28 cellular contexts compared by ENCODE assay signal in genomic region chr16:83602797-83603735, GRCh38.
"Had no signal": no experiment of that assay in that cellular context is flagged by ENCODE, and none has a peak within 500 bp of the region (broad histone marks: within the 10 kb centered on the region; RNA-seq: fewer than 3 reads in every experiment).

No MANE protein-coding gene starts in this region.

- H3K9me3 Mint-ChIP-seq: activated CD4-positive, alpha-beta T cell treated with anti-CD3 and anti-CD28 coated beads, Interleukin-2, amount 10 ng/mL, durations not matched to agents 24 days and 14 days; activated CD8-positive, alpha-beta T cell treated with anti-CD3 and anti-CD28 coated beads for 36 hours; activated naive CD4-positive, alpha-beta T cell treated with anti-CD3 and anti-CD28 coated beads for 36 hours; activated naive CD8-positive, alpha-beta T cell treated with anti-CD3 and anti-CD28 coated beads, Interleukin-2, amount 50 U/mL, for 24 hours; activated T-cell treated with anti-CD3 and anti-CD28 coated beads, Interleukin-2, amount 50 U/mL, for 4 hours; nephron progenitor cell had no signal

- H3K27me3 ChIP-seq: brain microvascular endothelial cell, gastroesophageal sphincter, heart right ventricle, right atrium auricular region, tibial artery had no signal

- H3K27ac ChIP-seq: brain microvascular endothelial cell, coronary artery, gastroesophageal sphincter, heart right ventricle, right atrium auricular region, tibial artery had no signal

- H3K27ac Mint-ChIP-seq: activated CD4-positive, alpha-beta T cell treated with anti-CD3 and anti-CD28 coated beads, Interleukin-2, amount 10 ng/mL, durations not matched to agents 24 days and 14 days; activated CD8-positive, alpha-beta T cell treated with anti-CD3 and anti-CD28 coated beads for 36 hours; activated naive CD4-positive, alpha-beta T cell treated with anti-CD3 and anti-CD28 coated beads for 36 hours; activated naive CD8-positive, alpha-beta T cell treated with anti-CD3 and anti-CD28 coated beads, Interleukin-2, amount 50 U/mL, for 24 hours; nephron progenitor cell; progenitor cell of endocrine pancreas had no signal

- DNase-seq: activated CD4-positive, alpha-beta T cell treated with anti-CD3 and anti-CD28 coated beads, Interleukin-2, amount 10 ng/mL, durations not matched to agents 24 days and 14 days; activated CD4-positive, CD25-positive, alpha-beta regulatory T cell; activated CD8-positive, alpha-beta memory T cell treated with anti-CD3 and anti-CD28 coated beads, Interleukin-2, amount 50 U/mL, for 4 hours; activated CD8-positive, alpha-beta T cell treated with anti-CD3 and anti-CD28 coated beads for 36 hours; activated naive CD4-positive, alpha-beta T cell treated with anti-CD3 and anti-CD28 coated beads for 36 hours; activated naive CD8-positive, alpha-beta T cell treated with anti-CD3 and anti-CD28 coated beads, Interleukin-2, amount 50 U/mL, for 24 hours; activated T-cell treated with anti-CD3 and anti-CD28 coated beads, Interleukin-2, amount 50 U/mL, for 4 hours; aorta; brain microvascular endothelial cell; central memory CD4-positive, alpha-beta T cell; heart right ventricle; kidney; midbrain; nephron progenitor cell; occipital lobe; stimulated activated CD4-positive, alpha-beta T cell treated with anti-CD3 and anti-CD28 coated beads, Interleukin-2, amount 100 ng/mL, for 24 hours; stimulated activated naive CD8-positive, alpha-beta T cell treated with anti-CD3 and anti-CD28 coated beads, Interleukin-15, Interleukin-2, amounts not matched to agents 100 U/mL and 50 U/mL, for 24 hours; substantia nigra; T-helper 1 cell; T-helper 9 cell; tibial artery had no signal

- H3K4me3 ChIP-seq: coronary artery, gastroesophageal sphincter, heart right ventricle, lung, right atrium auricular region, tibial artery had no signal

- H3K4me3 Mint-ChIP-seq: activated CD4-positive, alpha-beta T cell treated with anti-CD3 and anti-CD28 coated beads, Interleukin-2, amount 10 ng/mL, durations not matched to agents 24 days and 14 days; activated CD8-positive, alpha-beta T cell treated with anti-CD3 and anti-CD28 coated beads for 36 hours; activated naive CD4-positive, alpha-beta T cell treated with anti-CD3 and anti-CD28 coated beads for 36 hours; activated naive CD8-positive, alpha-beta T cell treated with anti-CD3 and anti-CD28 coated beads, Interleukin-2, amount 50 U/mL, for 24 hours; activated T-cell treated with anti-CD3 and anti-CD28 coated beads, Interleukin-2, amount 50 U/mL, for 4 hours; nephron progenitor cell had no signal

- H3K4me1 ChIP-seq: gastroesophageal sphincter, heart right ventricle, right atrium auricular region, tibial artery had no signal

- H3K9me3 ChIP-seq: gastroesophageal sphincter, heart right ventricle, right atrium auricular region, tibial artery had no signal

- H3K4me1 Mint-ChIP-seq: activated CD4-positive, alpha-beta T cell treated with anti-CD3 and anti-CD28 coated beads, Interleukin-2, amount 10 ng/mL, durations not matched to agents 24 days and 14 days; activated naive CD8-positive, alpha-beta T cell treated with anti-CD3 and anti-CD28 coated beads, Interleukin-2, amount 50 U/mL, for 24 hours; nephron progenitor cell had no signal

- H3K27me3 Mint-ChIP-seq: activated CD4-positive, alpha-beta T cell treated with anti-CD3 and anti-CD28 coated beads, Interleukin-2, amount 10 ng/mL, durations not matched to agents 24 days and 14 days; activated naive CD8-positive, alpha-beta T cell treated with anti-CD3 and anti-CD28 coated beads, Interleukin-2, amount 50 U/mL, for 24 hours; progenitor cell of endocrine pancreas had no signal

- H3K36me3 ChIP-seq: brain microvascular endothelial cell, gastroesophageal sphincter, right atrium auricular region, tibial artery had no signal

- ATAC-seq: activated CD8-positive, alpha-beta T cell treated with anti-CD3 and anti-CD28 coated beads for 36 hours; activated naive CD8-positive, alpha-beta T cell treated with anti-CD3 and anti-CD28 coated beads, Interleukin-2, amount 50 U/mL, for 24 hours; activated T-cell treated with anti-CD3 and anti-CD28 coated beads, Interleukin-2, amount 50 U/mL, for 4 hours; esophagus mucosa; gastroesophageal sphincter; heart right ventricle; left lobe of liver; stimulated activated naive CD8-positive, alpha-beta T cell treated with anti-CD3 and anti-CD28 coated beads, Interleukin-15, Interleukin-2, amounts not matched to agents 100 U/mL and 50 U/mL, for 24 hours had no signal
